ENCODE assay signal across 18 cellular contexts in the genomic region with DNA sequence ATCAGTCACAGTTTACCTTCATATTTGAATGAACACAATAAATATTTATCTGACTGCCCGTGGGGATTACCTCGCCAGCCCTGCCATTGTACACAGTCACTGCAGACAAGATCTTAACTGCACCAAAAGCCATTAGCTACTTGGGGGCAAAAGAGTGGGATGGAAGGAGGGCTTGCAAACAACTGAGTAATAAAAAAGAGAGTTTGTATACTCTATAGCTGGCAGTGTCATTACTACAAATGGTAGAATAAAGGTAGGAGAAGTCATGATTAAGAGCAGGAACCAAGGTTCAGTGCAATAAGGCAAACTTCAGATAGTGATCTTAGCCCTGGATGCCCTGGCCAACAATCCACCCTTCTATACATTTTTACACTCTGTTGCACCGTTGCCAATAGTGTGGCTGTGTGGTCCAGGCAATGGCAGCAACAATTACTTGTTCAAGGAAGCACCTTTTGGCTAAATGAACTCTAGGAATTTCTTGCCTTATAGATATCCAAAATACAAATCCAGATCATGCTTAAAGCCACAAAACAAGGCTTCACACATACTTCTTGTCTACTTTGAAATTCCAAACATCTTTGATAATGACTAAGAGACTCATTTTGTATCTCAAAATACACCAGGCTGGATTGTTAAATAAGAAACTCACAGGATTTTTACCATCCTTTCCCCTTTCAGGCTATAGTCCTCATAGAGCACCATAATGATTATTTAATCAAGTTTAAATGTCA.
DNase-seq lines count a peak whose midpoint lies in the region; ATAC-seq and TF ChIP-seq lines count a peak whose summit lies in the region.
"Had no signal": no experiment of that assay in that cellular context is flagged by ENCODE, and none has a peak within 500 bp of the region (broad histone marks: within the 10 kb centered on the region; RNA-seq: fewer than 3 reads in every experiment).

No MANE protein-coding gene starts in this region.

- H3K27me3 ChIP-seq in dorsolateral prefrontal cortex, result no peaks in the 10 kb centered on the region
- H3K27me3 ChIP-seq: SJSA1 had no signal

- DNase-seq in Caki2 (ENCODE audit: low read depth) (peak; percentile 72), LNCaP clone FGC (ENCODE audit: low read depth) (peak; percentile 46), astrocyte of the cerebellum (ENCODE audit: low read depth) (peak; percentile 5), mucosa of descending colon (no peak), dorsolateral prefrontal cortex (no peak), COLO829 (ENCODE audit: low spot score) (no peak)
- DNase-seq: CD4-positive, alpha-beta T cell; DMS79 treated with DMSO at 0.1 percent for 48 hours; GM23248; MV-4-11; NCI-H1417; NCI-H187 treated with DMSO at 0.1 percent for 48 hours; NCI-H526 treated with DMSO at 0.1 percent for 48 hours; OCI-M1 had no signal

- TF ChIP-seq CTCF in LNCaP clone FGC (IDR thresholded peaks at IDR 0.05; ENCODE audit: control insufficient read depth, extremely low read depth, insufficient read depth) (no peak), astrocyte of the cerebellum (IDR thresholded peaks at IDR 0.05; ENCODE audit: low read depth, low read length, missing control alignments) (no peak), mucosa of descending colon (IDR thresholded peaks at IDR 0.05) (no peak), dorsolateral prefrontal cortex (IDR thresholded peaks at IDR 0.05 in 54 of 56, conservative IDR thresholded peaks at IDR 0.05 in 2 of 56; ENCODE audit: low read depth in 1 of 56, partially characterized antibody in 56 of 56) (no peak)

- H3K4me1 ChIP-seq in mucosa of descending colon (ENCODE audit: low read depth), result no peaks in the 10 kb centered on the region
- H3K4me1 ChIP-seq: SJSA1 had no signal

- H3K27ac ChIP-seq in dorsolateral prefrontal cortex, result no peak overlapping the region
- H3K27ac ChIP-seq: GM23248, RWPE1, SJSA1 had no signal

- intact Hi-C loops in mucosa of descending colon (cut with DNase I, micrococcal nuclease) (no loop called here), dorsolateral prefrontal cortex (cut with DNase I) (no loop called here)

- H3K9me3 ChIP-seq in mucosa of descending colon, result peaks cover 30% of the 10 kb centered on the region
- H3K9me3 ChIP-seq: SJSA1 had no signal

- H3K4me3 ChIP-seq in LNCaP clone FGC (ENCODE audit: low read depth, low read length) (no peak overlapping the region), astrocyte of the cerebellum (ENCODE audit: low read depth, low read length) (no peak overlapping the region), mucosa of descending colon (no peak overlapping the region), dorsolateral prefrontal cortex (no peak overlapping the region)
- H3K4me3 ChIP-seq: GM23248, SJSA1 had no signal

- ATAC-seq in mucosa of descending colon (peak; percentile 28), GM18873 (IDR thresholded peaks at IDR 0.05; ENCODE audit: low FRiP score, unreplicated experiment) (no peak), GM18498 (IDR thresholded peaks at IDR 0.05; ENCODE audit: unreplicated experiment) (no peak)

- in situ Hi-C loops in Caki2 (cut with HindIII; ENCODE audit: low pct_unique_long_range_greater_than_20kb, low sequenced_read_pairs), result no loop called here
- in situ Hi-C loops in astrocyte of the cerebellum (cut with HindIII; ENCODE audit: low sequenced_read_pairs), result no loop called here

- H3K36me3 ChIP-seq in mucosa of descending colon (ENCODE audit: low read depth), result no peaks in the 10 kb centered on the region
- H3K36me3 ChIP-seq: SJSA1 had no signal

Comparison
In these comparisons a context has a peak if more than half of its experiments do, and no peak if none do; other contexts are left out.
1. DNase-seq: peak in Caki2 (single experiment), LNCaP clone FGC (single experiment) and astrocyte of the cerebellum (single experiment); none in mucosa of descending colon (0 of 3), dorsolateral prefrontal cortex (0 of 10) and COLO829 (single experiment).